ENCODE assay signal across 24 cellular contexts in the genomic region with DNA sequence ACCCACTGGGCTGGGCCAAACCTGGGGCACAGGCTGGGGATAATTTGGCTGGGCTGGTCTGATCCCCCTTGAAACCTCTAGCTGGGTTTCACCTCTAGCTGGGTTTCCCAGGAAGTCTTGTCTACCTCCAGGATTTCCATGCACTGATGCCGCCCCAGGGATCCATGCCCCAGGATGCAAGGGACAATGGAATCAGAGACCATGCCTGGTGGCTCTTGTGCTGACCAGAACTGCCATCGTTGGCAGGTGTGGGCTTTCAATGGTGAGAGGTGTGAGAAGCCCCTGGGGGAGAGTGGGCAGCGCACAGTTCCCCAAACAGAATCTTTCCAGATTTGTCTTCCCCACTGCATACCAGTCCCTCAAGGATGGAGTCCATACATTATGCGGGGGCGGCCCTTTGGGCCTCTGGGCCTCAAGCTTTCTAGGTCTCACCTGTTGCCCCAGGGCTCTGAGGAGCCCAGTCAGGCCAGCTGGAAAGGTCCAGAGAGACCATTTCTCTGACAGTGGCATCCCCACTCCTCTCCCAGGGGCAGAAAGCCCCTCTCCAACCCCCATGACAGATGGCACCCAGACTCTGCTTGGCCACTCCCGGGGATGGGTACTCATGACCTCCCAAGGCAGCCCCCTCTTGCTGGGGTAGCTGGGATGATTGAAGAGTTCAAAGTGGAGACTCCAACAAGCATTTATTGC.
"Had no signal": no experiment of that assay in that cellular context is flagged by ENCODE, and none has a peak within 500 bp of the region (broad histone marks: within the 10 kb centered on the region; RNA-seq: fewer than 3 reads in every experiment).

No MANE protein-coding gene starts in this region.

- H3K27ac ChIP-seq: KMS-11 had no signal

- H3K36me3 Mint-ChIP-seq: activated naive CD4-positive, alpha-beta T cell treated with anti-CD3 and anti-CD28 coated beads, Interleukin-2, amount 50 U/mL, for 24 hours; WTC11 had no signal

- H3K4me3 Mint-ChIP-seq: activated CD8-positive, alpha-beta T cell treated with anti-CD3 and anti-CD28 coated beads, Interleukin-2, amount 10 ng/mL, durations not matched to agents 7 days and 5 days; activated naive CD4-positive, alpha-beta T cell treated with anti-CD3 and anti-CD28 coated beads, Interleukin-2, amount 50 U/mL, for 24 hours; T-helper 1 cell treated with Interleukin-12 subunit alpha and Interleukin-12 subunit beta and Interleukin-4 antibody, amounts not matched to agents 30 μg/mL and 1 μg/mL, for 36 hours; WTC11 had no signal

- H3K9ac ChIP-seq: KMS-11 had no signal

- H3K27ac Mint-ChIP-seq: activated CD8-positive, alpha-beta T cell treated with anti-CD3 and anti-CD28 coated beads, Interleukin-2, amount 10 ng/mL, durations not matched to agents 7 days and 5 days; activated naive CD4-positive, alpha-beta T cell treated with anti-CD3 and anti-CD28 coated beads, Interleukin-2, amount 50 U/mL, for 24 hours; T-helper 1 cell treated with Interleukin-12 subunit alpha and Interleukin-12 subunit beta and Interleukin-4 antibody, amounts not matched to agents 30 μg/mL and 1 μg/mL, for 36 hours; WTC11 had no signal

- H3K9me3 Mint-ChIP-seq: activated naive CD4-positive, alpha-beta T cell treated with anti-CD3 and anti-CD28 coated beads, Interleukin-2, amount 50 U/mL, for 24 hours; T-helper 1 cell treated with Interleukin-12 subunit alpha and Interleukin-12 subunit beta and Interleukin-4 antibody, amounts not matched to agents 30 μg/mL and 1 μg/mL, for 36 hours; WTC11 had no signal

- DNase-seq: activated CD4-positive, alpha-beta T cell treated with anti-CD3 and anti-CD28 coated beads for 48 hours; activated CD4-positive, alpha-beta T cell treated with anti-CD3 and anti-CD28 coated beads, Interleukin-2, amount 50 U/mL, for 4 hours; activated CD4-positive, CD25-positive, alpha-beta regulatory T cell treated with anti-CD3 and anti-CD28 coated beads, Interleukin-2, amount 50 U/mL, for 72 hours; activated CD8-positive, alpha-beta memory T cell treated with anti-CD3 and anti-CD28 coated beads, Interleukin-2, amount 50 U/mL, for 48 hours; activated CD8-positive, alpha-beta T cell treated with anti-CD3 and anti-CD28 coated beads, Interleukin-2, amount 10 ng/mL, durations not matched to agents 7 days and 5 days; activated naive CD4-positive, alpha-beta T cell; activated T-cell treated with anti-CD3 and anti-CD28 coated beads, Interleukin-2, amount 50 U/mL, for 1 hour; NCI-H1092 treated with DMSO at 0.1 percent for 48 hours; NCI-H1417 treated with DMSO at 0.1 percent for 48 hours; NCI-H1694; NCI-H2029; NCI-H2107; NCI-H345; NCI-H510A; NCI-H526 treated with DMSO at 0.1 percent for 48 hours; NCI-H82; OCI-M1; RPMI8226; SHP77 treated with DMSO at 0.1 percent for 48 hours; T-helper 9 cell had no signal

- H3K4me1 Mint-ChIP-seq: activated naive CD4-positive, alpha-beta T cell treated with anti-CD3 and anti-CD28 coated beads, Interleukin-2, amount 50 U/mL, for 24 hours had no signal
